ENCODE assay signal across 24 cellular contexts in the genomic region with DNA sequence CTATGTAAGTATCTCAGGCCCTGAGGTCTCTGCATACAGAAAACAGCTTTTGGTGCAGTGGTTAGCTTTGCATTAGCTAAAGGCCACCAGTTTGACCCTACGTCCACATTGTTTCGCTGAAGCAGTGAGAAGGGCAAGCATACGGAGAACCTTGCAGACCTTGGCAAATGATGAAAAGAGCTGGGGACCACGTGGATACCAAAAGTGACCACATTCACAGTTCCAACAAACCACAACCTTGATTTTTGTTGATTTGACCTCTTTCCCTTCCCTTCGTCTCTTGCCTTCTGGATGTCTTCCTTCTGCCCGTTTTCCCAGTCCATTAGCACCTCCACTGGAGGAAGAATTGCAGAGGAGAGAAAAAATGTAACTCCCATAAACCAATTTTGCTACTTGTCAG.
"Had no signal": no experiment of that assay in that cellular context is flagged by ENCODE, and none has a peak within 500 bp of the region (broad histone marks: within the 10 kb centered on the region; RNA-seq: fewer than 3 reads in every experiment).

No MANE protein-coding gene starts in this region.

- H3K27ac ChIP-seq: adrenal gland, brain microvascular endothelial cell, cardiac muscle cell had no signal

- H3K4me1 Mint-ChIP-seq: activated naive CD8-positive, alpha-beta T cell treated with anti-CD3 and anti-CD28 coated beads, Interleukin-2, amount 10 ng/mL, durations not matched to agents 7 days and 5 days had no signal

- DNase-seq: activated CD4-positive, alpha-beta T cell treated with anti-CD3 and anti-CD28 coated beads, Interleukin-2, amount 50 U/mL, for 1 hour; activated CD4-positive, CD25-positive, alpha-beta regulatory T cell; activated CD8-positive, alpha-beta memory T cell treated with anti-CD3 and anti-CD28 coated beads, Interleukin-2, amount 50 U/mL, for 4 hours; activated CD8-positive, alpha-beta T cell treated with anti-CD3 and anti-CD28 coated beads for 36 hours; activated naive CD4-positive, alpha-beta T cell treated with anti-CD3 and anti-CD28 coated beads, Interleukin-2, amount 50 U/mL, for 16 hours; activated naive CD8-positive, alpha-beta T cell treated with anti-CD3 and anti-CD28 coated beads, Interleukin-2, amount 10 ng/mL, durations not matched to agents 7 days and 5 days; adrenal gland; anterior cingulate cortex; brain microvascular endothelial cell; MM.1S; NCI-H1105; NCI-H1436; NCI-H1694 treated with DMSO at 0.1 percent for 48 hours; NCI-H2029 treated with DMSO at 0.1 percent for 48 hours; NCI-H345; NCI-H510A; NCI-H526 treated with DMSO at 0.1 percent for 48 hours; NCI-H82; NK-92 treated with Interleukin-12 subunit alpha and Interleukin-12 subunit beta, amount 100 ng/mL, for 24 hours; PC-3; SHP77 treated with DMSO at 0.1 percent for 48 hours; T-helper 2 cell; T1000 had no signal

- H3K4me3 Mint-ChIP-seq: activated CD8-positive, alpha-beta T cell treated with anti-CD3 and anti-CD28 coated beads for 36 hours; activated naive CD8-positive, alpha-beta T cell treated with anti-CD3 and anti-CD28 coated beads, Interleukin-2, amount 10 ng/mL, durations not matched to agents 7 days and 5 days had no signal

- H3K36me3 Mint-ChIP-seq: activated naive CD8-positive, alpha-beta T cell treated with anti-CD3 and anti-CD28 coated beads, Interleukin-2, amount 10 ng/mL, durations not matched to agents 7 days and 5 days had no signal

- H3K4me3 ChIP-seq: adrenal gland, cardiac muscle cell had no signal

- H3K9me3 Mint-ChIP-seq: activated CD8-positive, alpha-beta T cell treated with anti-CD3 and anti-CD28 coated beads for 36 hours; activated naive CD8-positive, alpha-beta T cell treated with anti-CD3 and anti-CD28 coated beads, Interleukin-2, amount 10 ng/mL, durations not matched to agents 7 days and 5 days had no signal

- H3K27ac Mint-ChIP-seq: activated CD8-positive, alpha-beta T cell treated with anti-CD3 and anti-CD28 coated beads for 36 hours; activated naive CD8-positive, alpha-beta T cell treated with anti-CD3 and anti-CD28 coated beads, Interleukin-2, amount 10 ng/mL, durations not matched to agents 7 days and 5 days had no signal
